8 cellular contexts compared by ENCODE assay signal in the genomic region with DNA sequence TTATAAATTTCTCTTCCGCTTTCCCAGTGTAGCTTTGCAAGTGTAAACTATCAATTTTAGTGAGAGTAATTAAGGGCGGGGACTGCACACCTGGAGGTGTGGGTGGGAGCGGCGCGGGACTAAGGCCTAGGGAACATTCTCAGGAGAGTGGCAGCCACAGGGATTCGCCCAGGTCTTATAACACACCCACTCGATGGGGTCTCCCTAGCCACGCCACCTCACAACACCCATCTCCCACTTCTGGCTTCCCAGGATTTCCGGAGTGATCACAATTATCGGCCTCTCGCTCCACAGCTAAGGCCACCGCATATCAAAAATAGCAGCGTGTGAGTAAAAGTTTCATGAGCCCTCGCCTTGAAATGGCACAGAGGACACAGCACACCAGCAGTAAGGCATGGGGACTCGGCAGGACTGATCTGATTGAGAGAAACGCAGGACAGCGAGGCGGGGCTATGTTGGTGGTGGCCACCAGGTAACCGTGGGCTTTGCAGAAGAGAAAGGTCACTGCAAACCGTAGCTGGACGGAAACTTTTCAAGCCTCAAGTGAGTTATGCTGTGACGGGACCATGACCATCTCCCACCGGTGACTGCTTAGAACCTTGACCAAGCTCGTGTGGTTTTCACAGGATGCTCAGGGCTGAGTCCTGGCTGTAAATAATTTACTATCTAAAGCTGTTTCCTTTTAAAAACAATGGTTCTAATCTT. TPM values are rescaled to one million over a fixed set of nuclear protein-coding genes. Genes with fewer than 3 reads are reported as not detected.
DNase-seq lines count a peak whose midpoint lies in the region; ATAC-seq and TF ChIP-seq lines count a peak whose summit lies in the region.

No MANE protein-coding gene starts in this region.

- no peaks in the 10 kb centered on the region for H3K9me3 Mint-ChIP-seq in natural killer cell treated with Interleukin-12 subunit alpha and Interleukin-12 subunit beta and Interleukin-15 and Interleukin-18, amount 100 ng/mL, for 72 hours

- TF ChIP-seq CTCF in AG09309 (IDR thresholded peaks at IDR 0.05; ENCODE audit: control insufficient read depth, insufficient read depth, low read depth, low read length, missing control alignments): no peak

- CTCF ChIA-PET in HEK293T (lab: Yijun Ruan, JAX): no interaction called here

- peak overlapping the region; percentile 58 for H3K4me3 Mint-ChIP-seq in natural killer cell treated with Interleukin-12 subunit alpha and Interleukin-12 subunit beta and Interleukin-15 and Interleukin-18, amount 100 ng/mL, for 72 hours

- H3K4me3 ChIP-seq in AG09309 (ENCODE audit: control insufficient read depth, low read depth, low read length) (peak overlapping the region; percentile 97), endocrine pancreas (ENCODE audit: control insufficient read depth, insufficient read depth, low read length) (peak overlapping the region; percentile 64)

- peaks cover 7% of the 10 kb centered on the region for H3K36me3 Mint-ChIP-seq in natural killer cell treated with Interleukin-12 subunit alpha and Interleukin-12 subunit beta and Interleukin-15 and Interleukin-18, amount 100 ng/mL, for 72 hours

- peak overlapping the region in 1 of 2 donors; percentile 27 for H3K27ac Mint-ChIP-seq in natural killer cell treated with Interleukin-12 subunit alpha and Interleukin-12 subunit beta and Interleukin-15 and Interleukin-18, amount 100 ng/mL, for 72 hours

- H3K27me3 ChIP-seq in endocrine pancreas (ENCODE audit: control insufficient read depth, insufficient read depth, low read length): no peaks in the 10 kb centered on the region

- peaks cover 0 to 12% of the 10 kb centered on the region in 2 donors for H3K4me1 Mint-ChIP-seq in natural killer cell treated with Interleukin-12 subunit alpha and Interleukin-12 subunit beta and Interleukin-15 and Interleukin-18, amount 100 ng/mL, for 72 hours (ENCODE audit: low read depth in 2 of 2)

- peak; percentile 77 for ATAC-seq in HG03378 (IDR thresholded peaks at IDR 0.05; ENCODE audit: unreplicated experiment)
- peak in 1 of 2 donors; percentile 50 for ATAC-seq in natural killer cell treated with Interleukin-12 subunit alpha and Interleukin-12 subunit beta and Interleukin-15 and Interleukin-18, amount 100 ng/mL, for 72 hours
- ATAC-seq in HG02938 (IDR thresholded peaks at IDR 0.05; ENCODE audit: unreplicated experiment): no peak

- no peaks in the 10 kb centered on the region for H3K9me3 ChIP-seq in endocrine pancreas (ENCODE audit: control insufficient read depth, low read length)

- peak overlapping the region; percentile 60 for H3K9ac ChIP-seq in endocrine pancreas (ENCODE audit: control insufficient read depth, insufficient read depth, low read length)

- POLR2A ChIA-PET in HEK293T (lab: Yijun Ruan, JAX): interaction anchor here (1.0 kb wide), 1 partner anchor 43 kb away, joined by 3 read pairs; no protein-coding TSS in a partner anchor

- H3K4me1 ChIP-seq in endocrine pancreas (ENCODE audit: control insufficient read depth, insufficient read depth, low read length): peaks cover 3% of the 10 kb centered on the region

- DNase-seq in AG09309 (ENCODE audit: low read depth) (no peak), NCI-H2196 treated with DMSO at 0.1 percent for 48 hours (lab: John Stamatoyannopoulos, UW; ENCODE audit: unreplicated experiment) (no peak), HEK293T (ENCODE audit: extremely low spot score) (no peak), G401 (ENCODE audit: low spot score) (no peak)
- no peak for DNase-seq in natural killer cell treated with Interleukin-12 subunit alpha and Interleukin-12 subunit beta and Interleukin-15 and Interleukin-18, amount 100 ng/mL, for 72 hours (ENCODE audit: low spot score)

- peaks cover 34 to 47% of the 10 kb centered on the region in 2 donors for H3K27me3 Mint-ChIP-seq in natural killer cell treated with Interleukin-12 subunit alpha and Interleukin-12 subunit beta and Interleukin-15 and Interleukin-18, amount 100 ng/mL, for 72 hours

- in situ Hi-C loops in G401 (cut with HindIII; ENCODE audit: low sequenced_read_pairs): no loop called here

- H3K36me3 ChIP-seq in endocrine pancreas (ENCODE audit: control insufficient read depth, insufficient read depth, low read length): no peaks in the 10 kb centered on the region

TF ChIP-seq in HEK293T, 16 proteins besides CTCF, POLR2A, EP300 and RAD21:
- TF ChIP-seq LEF1 (IDR thresholded peaks at IDR 0.05; ENCODE audit: borderline replicate concordance) (no peak), L3MBTL2 (conservative IDR thresholded peaks at IDR 0.05) (no peak), CTBP1 (IDR thresholded peaks at IDR 0.05; ENCODE audit: borderline replicate concordance) (no peak), ARNT (IDR thresholded peaks at IDR 0.05) (no peak), SUZ12 (IDR thresholded peaks at IDR 0.05) (no peak)

RNA-seq across cellular contexts. Expression of a gene that starts 1.1 kb away (rescaled TPM):
- under 1 TPM in 1 of 2 donors, not detected in 1; 0.21 TPM for total RNA-seq in natural killer cell treated with Interleukin-12 subunit alpha and Interleukin-12 subunit beta and Interleukin-15 and Interleukin-18, amount 100 ng/mL, for 72 hours
- not detected in 2 replicates for total RNA-seq in G401 (2014; rRNA removed; shearing (Covaris generic))
